In genomic region chr2:238150686-238151085, GRCh38 we compare ENCODE assay signal across 31 cellular contexts. TPM values are rescaled to one million over a fixed set of nuclear protein-coding genes. Genes with fewer than 3 reads are reported as not detected.
"Had no signal": no experiment of that assay in that cellular context is flagged by ENCODE, and none has a peak within 500 bp of the region (broad histone marks: within the 10 kb centered on the region; RNA-seq: fewer than 3 reads in every experiment).

No MANE protein-coding gene starts in this region.

- H3K9me3 ChIP-seq: colonic mucosa, heart right ventricle, left lung, ovary, sigmoid colon, suprapubic skin, transverse colon, upper lobe of right lung, uterus had no signal

- H3K27me3 ChIP-seq: colonic mucosa, heart right ventricle, left lung, ovary, sigmoid colon, suprapubic skin, transverse colon, upper lobe of right lung, uterus had no signal

- ATAC-seq: esophagus mucosa; left cardiac atrium; left lung; naive thymus-derived CD8-positive, alpha-beta T cell had no signal

- H3K4me1 ChIP-seq: colonic mucosa, left lung, sigmoid colon, suprapubic skin, transverse colon, upper lobe of right lung, uterus had no signal

- DNase-seq: colonic mucosa; effector CD8-positive, alpha-beta T cell; endodermal cell; foreskin fibroblast; glutamatergic neuron; heart right ventricle; hippocampal formation; left cardiac atrium; mesenchymal stem cell; midbrain; naive thymus-derived CD8-positive, alpha-beta T cell; nephron progenitor cell; occipital lobe; ovary; retina; sigmoid colon; stimulated activated CD4-positive, alpha-beta T cell treated with anti-CD3 and anti-CD28 coated beads, Interleukin-15, amount 100 ng/mL, for 24 hours; stimulated activated CD4-positive, alpha-beta T cell treated with anti-CD3 and anti-CD28 coated beads, Interleukin-2, amount 100 ng/mL, for 48 hours; stimulated activated naive CD4-positive, alpha-beta T cell; stimulated activated naive CD8-positive, alpha-beta T cell treated with anti-CD3 and anti-CD28 coated beads, Interleukin-15, amount 100 ng/mL, for 72 hours; transverse colon; upper lobe of right lung; uterus had no signal

- H3K36me3 ChIP-seq: colonic mucosa, left lung, ovary, sigmoid colon, suprapubic skin, transverse colon, upper lobe of right lung, uterus had no signal

- H3K27ac ChIP-seq: colonic mucosa, epithelial cell of prostate, heart right ventricle, left lung, ovary, sigmoid colon, skin epidermis, suprapubic skin, transverse colon, upper lobe of right lung, uterus had no signal

- H3K4me3 ChIP-seq: colonic mucosa, heart right ventricle, left lung, ovary, sigmoid colon, skin epidermis, suprapubic skin, transverse colon, upper lobe of right lung, uterus had no signal

RNA-seq across cellular contexts. Expression of gene ERFE, which starts 8.1 kb away (rescaled TPM):
- total RNA-seq: lower leg skin; lung microvascular endothelial cell; naive thymus-derived CD8-positive, alpha-beta T cell; suprapubic skin; upper lobe of right lung had no signal
- polyA plus RNA-seq: naive thymus-derived CD8-positive, alpha-beta T cell had no signal

RNA-seq across cellular contexts. Expression of gene KLHL30, which starts 12.2 kb away (rescaled TPM):
- total RNA-seq: endodermal cell; lung microvascular endothelial cell; naive thymus-derived CD8-positive, alpha-beta T cell; pulmonary artery endothelial cell had no signal
- polyA plus RNA-seq: naive thymus-derived CD8-positive, alpha-beta T cell had no signal

RNA-seq across cellular contexts. Expression of gene ESPNL, which starts 50.5 kb away (rescaled TPM):
- total RNA-seq: lung microvascular endothelial cell had no signal
- polyA plus RNA-seq: naive thymus-derived CD8-positive, alpha-beta T cell had no signal
